Comparison of ENCODE assay signal across 8 cellular contexts in genomic region chr3:16048435-16049318, GRCh38.
DNase-seq lines count a peak whose midpoint lies in the region; ATAC-seq and TF ChIP-seq lines count a peak whose summit lies in the region.

No MANE protein-coding gene starts in this region.

- no peaks in the 10 kb centered on the region for H3K9me3 Mint-ChIP-seq in natural killer cell

- no peaks in the 10 kb centered on the region for H3K9me3 ChIP-seq in tibial artery

- H3K4me1 Mint-ChIP-seq in natural killer cell, result peaks cover 6 to 7% of the 10 kb centered on the region in 2 donors

- no peaks in the 10 kb centered on the region for H3K36me3 Mint-ChIP-seq in natural killer cell

- H3K27ac ChIP-seq in tibial artery, result no peak overlapping the region

- peaks cover 0 to 10% of the 10 kb centered on the region in 2 donors for H3K27me3 Mint-ChIP-seq in natural killer cell (ENCODE audit: low read depth in 2 of 2)

- DNase-seq in CMK (ENCODE audit: low read depth) (peak; percentile 41), NCI-H446 treated with DMSO at 0.1 percent for 48 hours (lab: John Stamatoyannopoulos, UW) (peak; percentile 60), natural killer cell (no peak), tibial artery (no peak)
- DNase-seq in activated CD4-positive, alpha-beta T cell treated with anti-CD3 and anti-CD28 coated beads, Interleukin-2, amount 50 U/mL, for 1 hour, result peak; percentile 13

- TF ChIP-seq CTCF in natural killer cell (IDR thresholded peaks at IDR 0.05) (peak; percentile 83), tibial artery (IDR thresholded peaks at IDR 0.05) (peak; percentile 78 to 92)

- no peaks in the 10 kb centered on the region for H3K36me3 ChIP-seq in tibial artery

- no peaks in the 10 kb centered on the region for H3K27me3 ChIP-seq in tibial artery

- ATAC-seq in GM18873 (IDR thresholded peaks at IDR 0.05; ENCODE audit: low FRiP score, unreplicated experiment), result peak; percentile 86
- ATAC-seq in HG03064 (IDR thresholded peaks at IDR 0.05; ENCODE audit: low read depth, unreplicated experiment), result peak; percentile 86
- ATAC-seq in esophagus mucosa, result peak; percentile 90
- peak; percentile 81 to 98 (median 84) for ATAC-seq in natural killer cell

- intact Hi-C loops in natural killer cell (cut with micrococcal nuclease) (loop anchor here (1.0 to 10.0 kb wide), 3 partner anchors 199 to 502 kb away; no protein-coding TSS in a partner anchor), tibial artery (cut with DNase I; ENCODE audit: low total_unique reads) (loop anchor here (2.0 kb wide), 1 partner anchor 130 kb away; no protein-coding TSS in a partner anchor)

- peak overlapping the region; percentile 81 for H3K4me3 Mint-ChIP-seq in natural killer cell

- no peak overlapping the region for H3K4me3 ChIP-seq in tibial artery

- H3K27ac Mint-ChIP-seq in natural killer cell, result no peak overlapping the region

- H3K4me1 ChIP-seq in tibial artery, result peaks cover 0 to 21% (median 0%) of the 10 kb centered on the region in 4 donors

Comparison
In these comparisons a context has a peak if more than half of its experiments do, and no peak if none do; other contexts are left out.
1. DNase-seq: peak in CMK (single experiment), NCI-H446 treated with DMSO at 0.1 percent for 48 hours (single experiment) and activated CD4-positive, alpha-beta T cell treated with anti-CD3 and anti-CD28 coated beads, Interleukin-2, amount 50 U/mL, for 1 hour (single experiment); none in natural killer cell (single experiment) and tibial artery (0 of 2).
2. Peak in every context shown above with its lines, with median percentiles within 50 percentile points of each other: ATAC-seq.